Comparison of ENCODE assay signal across 25 cellular contexts in genomic region chr3:69926385-69926784, GRCh38.
"Had no signal": no experiment of that assay in that cellular context is flagged by ENCODE, and none has a peak within 500 bp of the region (broad histone marks: within the 10 kb centered on the region; RNA-seq: fewer than 3 reads in every experiment).

No MANE protein-coding gene starts in this region.

- H3K9me3 Mint-ChIP-seq: activated naive CD4-positive, alpha-beta T cell treated with anti-CD3 and anti-CD28 coated beads, Interleukin-2, amount 50 U/mL, for 72 hours; activated T-cell treated with anti-CD3 and anti-CD28 coated beads, Interleukin-2, amount 50 U/mL, for 24 hours; activated T-helper 17 cell treated with anti-CD3 and anti-CD28 coated beads, Interleukin-2, amount 50 U/mL, for 72 hours; stimulated activated memory B cell treated with anti-CD40 and anti-IgM and Interleukin-4, amounts not matched to agents 10 μg/mL and 1 μg/mL and 100 μg/mL, for 72 hours; T-helper 1 cell treated with Interleukin-12 subunit alpha and Interleukin-12 subunit beta and Interleukin-4 antibody, amounts not matched to agents 30 μg/mL and 1 μg/mL, for 36 hours; WTC11 had no signal

- H3K4me3 Mint-ChIP-seq: activated T-cell treated with anti-CD3 and anti-CD28 coated beads, Interleukin-2, amount 50 U/mL, for 24 hours; activated T-helper 17 cell treated with anti-CD3 and anti-CD28 coated beads, Interleukin-2, amount 50 U/mL, for 72 hours; natural killer cell treated with Interleukin-12 subunit alpha and Interleukin-12 subunit beta and Interleukin-15 and Interleukin-18, amount 100 ng/mL, for 72 hours; stimulated activated memory B cell treated with anti-CD40 and anti-IgM and Interleukin-4, amounts not matched to agents 10 μg/mL and 1 μg/mL and 100 μg/mL, for 72 hours; T-helper 1 cell treated with Interleukin-12 subunit alpha and Interleukin-12 subunit beta and Interleukin-4 antibody, amounts not matched to agents 30 μg/mL and 1 μg/mL, for 36 hours; WTC11 had no signal

- H3K27ac Mint-ChIP-seq: activated naive CD4-positive, alpha-beta T cell treated with anti-CD3 and anti-CD28 coated beads, Interleukin-2, amount 50 U/mL, for 72 hours; activated T-cell treated with anti-CD3 and anti-CD28 coated beads, Interleukin-2, amount 50 U/mL, for 24 hours; activated T-helper 17 cell treated with anti-CD3 and anti-CD28 coated beads, Interleukin-2, amount 50 U/mL, for 72 hours; natural killer cell treated with Interleukin-12 subunit alpha and Interleukin-12 subunit beta and Interleukin-15 and Interleukin-18, amount 100 ng/mL, for 72 hours; stimulated activated memory B cell treated with anti-CD40 and anti-IgM and Interleukin-4, amounts not matched to agents 10 μg/mL and 1 μg/mL and 100 μg/mL, for 72 hours; T-helper 1 cell treated with Interleukin-12 subunit alpha and Interleukin-12 subunit beta and Interleukin-4 antibody, amounts not matched to agents 30 μg/mL and 1 μg/mL, for 36 hours; WTC11 had no signal

- ATAC-seq: activated naive CD4-positive, alpha-beta T cell treated with anti-CD3 and anti-CD28 coated beads, Interleukin-2, amount 50 U/mL, for 72 hours; activated T-helper 17 cell treated with anti-CD3 and anti-CD28 coated beads, Interleukin-2, amount 50 U/mL, for 72 hours; left ventricle myocardium superior; natural killer cell treated with Interleukin-12 subunit alpha and Interleukin-12 subunit beta and Interleukin-15 and Interleukin-18, amount 100 ng/mL, for 72 hours; stimulated activated memory B cell treated with anti-CD40 and anti-IgM and Interleukin-4, amounts not matched to agents 10 μg/mL and 1 μg/mL and 100 μg/mL, for 72 hours; WTC11 had no signal

- H3K36me3 Mint-ChIP-seq: activated naive CD4-positive, alpha-beta T cell treated with anti-CD3 and anti-CD28 coated beads, Interleukin-2, amount 50 U/mL, for 72 hours; natural killer cell treated with Interleukin-12 subunit alpha and Interleukin-12 subunit beta and Interleukin-15 and Interleukin-18, amount 100 ng/mL, for 72 hours; stimulated activated memory B cell treated with anti-CD40 and anti-IgM and Interleukin-4, amounts not matched to agents 10 μg/mL and 1 μg/mL and 100 μg/mL, for 72 hours; WTC11 had no signal

- H3K27me3 Mint-ChIP-seq: natural killer cell treated with Interleukin-12 subunit alpha and Interleukin-12 subunit beta and Interleukin-15 and Interleukin-18, amount 100 ng/mL, for 72 hours; stimulated activated memory B cell treated with anti-CD40 and anti-IgM and Interleukin-4, amounts not matched to agents 10 μg/mL and 1 μg/mL and 100 μg/mL, for 72 hours had no signal

- H3K4me1 Mint-ChIP-seq: activated T-helper 17 cell treated with anti-CD3 and anti-CD28 coated beads, Interleukin-2, amount 50 U/mL, for 72 hours; stimulated activated memory B cell treated with anti-CD40 and anti-IgM and Interleukin-4, amounts not matched to agents 10 μg/mL and 1 μg/mL and 100 μg/mL, for 72 hours; WTC11 had no signal

- H3K4me3 ChIP-seq: adrenal gland, breast epithelium, hepatocyte, ovary, sigmoid colon, smooth muscle cell, stomach, thoracic aorta, upper lobe of left lung had no signal

- DNase-seq: activated CD8-positive, alpha-beta memory T cell treated with anti-CD3 and anti-CD28 coated beads for 24 hours; activated CD8-positive, alpha-beta memory T cell treated with anti-CD3 and anti-CD28 coated beads, Interleukin-2, amount 50 U/mL, for 4 hours; activated T-cell treated with anti-CD3 and anti-CD28 coated beads, Interleukin-2, amount 50 U/mL, for 24 hours; adrenal gland; cerebellar nuclear complex; cortex of kidney; effector CD4-positive, alpha-beta T cell; left ventricle myocardium superior; mammary epithelial cell; ovary; sigmoid colon; stimulated activated CD4-positive, alpha-beta T cell treated with anti-CD3 and anti-CD28 coated beads, Interleukin-15, amount 100 ng/mL, for 24 hours; stomach; T1000; upper lobe of left lung had no signal

- H3K27ac ChIP-seq: adrenal gland, breast epithelium, hepatocyte, ovary, sigmoid colon, stomach, thoracic aorta, upper lobe of left lung had no signal
